23 cellular contexts compared by ENCODE assay signal in the genomic region with DNA sequence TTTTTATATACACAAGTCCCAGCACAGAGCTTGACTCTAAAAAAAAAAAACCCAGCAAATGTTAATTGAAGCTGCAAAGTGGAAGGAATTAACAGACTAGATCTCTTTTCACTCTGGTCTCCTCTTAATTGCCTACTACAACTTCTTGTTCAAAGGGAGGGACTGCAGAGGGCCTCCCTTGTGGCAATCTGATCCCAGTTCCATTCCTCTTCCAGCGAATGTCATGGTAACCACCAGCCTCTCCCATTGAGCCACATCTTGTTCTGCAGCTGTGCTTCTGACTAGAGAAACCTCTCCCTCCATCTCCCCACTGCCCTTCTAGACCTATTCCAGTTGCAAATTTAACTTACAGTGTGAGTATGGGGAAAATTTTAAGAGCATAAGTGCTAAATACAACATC. TPM values are rescaled to one million over a fixed set of nuclear protein-coding genes. Genes with fewer than 3 reads are reported as not detected.
A peak's percentile ranks its signal among the peaks of the same experiment; 100 is the strongest.
DNase-seq lines count a peak whose midpoint lies in the region; ATAC-seq, FAIRE-seq and TF ChIP-seq lines count a peak whose summit lies in the region.
"Had no signal": no experiment of that assay in that cellular context is flagged by ENCODE, and none has a peak within 500 bp of the region (broad histone marks: within the 10 kb centered on the region; RNA-seq: fewer than 3 reads in every experiment).

No MANE protein-coding gene starts in this region.

- no peaks in the 10 kb centered on the region for H3K9me3 ChIP-seq in T-helper 17 cell (ENCODE audit: control insufficient read depth, low read length, poor library complexity, severe bottlenecking)
- H3K9me3 ChIP-seq in keratinocyte (ENCODE audit: control insufficient read depth, low read depth, low read length): no peaks in the 10 kb centered on the region
- H3K9me3 ChIP-seq in hepatocyte (ENCODE audit: low read depth): no peaks in the 10 kb centered on the region
- no peaks in the 10 kb centered on the region for H3K9me3 ChIP-seq in uterus
- H3K9me3 ChIP-seq: BLaER1 treated with 17β-estradiol and CSF1 and Interleukin-3, amounts not matched to agents 10 nM and 100 nM; Peyer's patch had no signal

- peaks cover 13 to 15% of the 10 kb centered on the region in 2 experiments for H3K36me3 ChIP-seq in keratinocyte (ENCODE audit: control insufficient read depth in 2 of 2, extremely low read depth in 1 of 2, insufficient read depth in 2 of 2, low read length in 2 of 2)
- no peaks in the 10 kb centered on the region for H3K36me3 ChIP-seq in hepatocyte (replicated peaks; ENCODE audit: insufficient read depth, low read depth)
- no peaks in the 10 kb centered on the region for H3K36me3 ChIP-seq in uterus

- peaks cover 17% of the 10 kb centered on the region for H3K4me1 ChIP-seq in keratinocyte (ENCODE audit: control insufficient read depth, extremely low read depth, insufficient read depth, low read length)
- peaks cover 7% of the 10 kb centered on the region for H3K4me1 ChIP-seq in hepatocyte (ENCODE audit: insufficient read depth)
- H3K4me1 ChIP-seq in uterus: peaks cover 0 to 10% of the 10 kb centered on the region in 2 donors

- peaks cover 28% of the 10 kb centered on the region for H3K4me1 Mint-ChIP-seq in activated naive CD8-positive, alpha-beta T cell treated with anti-CD3 and anti-CD28 coated beads, Interleukin-2, amount 10 ng/mL, durations not matched to agents 7 days and 5 days
- peaks cover 28% of the 10 kb centered on the region for H3K4me1 Mint-ChIP-seq in activated naive CD8-positive, alpha-beta T cell treated with anti-CD3 and anti-CD28 coated beads, Interleukin-2, amount 50 U/mL, for 24 hours
- peaks cover 40% of the 10 kb centered on the region for H3K4me1 Mint-ChIP-seq in T-helper 17 cell

- no peak overlapping the region for H3K9ac ChIP-seq in keratinocyte (ENCODE audit: control insufficient read depth, extremely low read depth, insufficient read depth, low read length)

- H3K27ac ChIP-seq in keratinocyte (ENCODE audit: control insufficient read depth, insufficient read depth, low read length) (no peak overlapping the region), hepatocyte (no peak overlapping the region), uterus (no peak overlapping the region)
- H3K27ac ChIP-seq: BLaER1 treated with 17β-estradiol and CSF1 and Interleukin-3, amounts not matched to agents 10 nM and 100 nM; Peyer's patch had no signal

- DNase-seq in activated naive CD8-positive, alpha-beta T cell treated with anti-CD3 and anti-CD28 coated beads, Interleukin-2, amount 10 ng/mL, durations not matched to agents 7 days and 5 days: no peak
- no peak for DNase-seq in activated naive CD8-positive, alpha-beta T cell treated with anti-CD3 and anti-CD28 coated beads, Interleukin-2, amount 50 U/mL, for 24 hours
- DNase-seq in T-helper 17 cell (no peak), keratinocyte (ENCODE audit: low read depth, low spot score) (no peak), hepatocyte (ENCODE audit: low spot score) (no peak), uterus (no peak)
- DNase-seq: activated CD4-positive, CD25-positive, alpha-beta regulatory T cell treated with anti-CD3 and anti-CD28 coated beads, Interleukin-2, amount 50 U/mL, for 72 hours; activated CD8-positive, alpha-beta T cell treated with anti-CD3 and anti-CD28 coated beads for 36 hours; aorta; EL; HCEC 1CT; mammary epithelial cell; NCI-H1105 treated with DMSO at 0.1 percent for 48 hours; NCI-H2029 treated with DMSO at 0.1 percent for 48 hours; nucleus accumbens; SIG-M5; small intestine; stimulated activated CD4-positive, alpha-beta T cell treated with anti-CD3 and anti-CD28 coated beads, Interleukin-1b, Interleukin-23, amount 100 ng/mL, for 48 hours; SW 1271 had no signal

- 100% methylated on average over 1 of the region's 1 CpG for WGBS in hepatocyte (ENCODE audit: low lambda C conversion rate, missing lambda C conversion rate)

- no peak overlapping the region for H3K4me3 Mint-ChIP-seq in activated naive CD8-positive, alpha-beta T cell treated with anti-CD3 and anti-CD28 coated beads, Interleukin-2, amount 10 ng/mL, durations not matched to agents 7 days and 5 days
- H3K4me3 Mint-ChIP-seq in activated naive CD8-positive, alpha-beta T cell treated with anti-CD3 and anti-CD28 coated beads, Interleukin-2, amount 50 U/mL, for 24 hours: no peak overlapping the region
- H3K4me3 Mint-ChIP-seq in T-helper 17 cell: no peak overlapping the region
- H3K4me3 Mint-ChIP-seq: activated CD8-positive, alpha-beta T cell treated with anti-CD3 and anti-CD28 coated beads for 36 hours had no signal

- dilution Hi-C loops in keratinocyte (cut with MboI; ENCODE audit: extremely low pct_ligation_motif_present, low sequenced_read_pairs): no loop called here

- peaks cover 8% of the 10 kb centered on the region for H4K20me1 ChIP-seq in keratinocyte (ENCODE audit: control insufficient read depth, extremely low read depth, insufficient read depth, low read length)
- peaks cover 70% of the 10 kb centered on the region for H4K20me1 ChIP-seq in hepatocyte (ENCODE audit: insufficient read depth, poor library complexity, severe bottlenecking)

- no peaks in the 10 kb centered on the region for H3K27me3 ChIP-seq in keratinocyte (ENCODE audit: control insufficient read depth, extremely low read depth, insufficient read depth, low read length)
- H3K27me3 ChIP-seq in hepatocyte: no peaks in the 10 kb centered on the region
- H3K27me3 ChIP-seq in uterus: no peaks in the 10 kb centered on the region
- H3K27me3 ChIP-seq: BLaER1 treated with 17β-estradiol and CSF1 and Interleukin-3, amounts not matched to agents 10 nM and 100 nM; Peyer's patch had no signal

- ATAC-seq in activated naive CD8-positive, alpha-beta T cell treated with anti-CD3 and anti-CD28 coated beads, Interleukin-2, amount 10 ng/mL, durations not matched to agents 7 days and 5 days (ENCODE audit: low read depth): no peak
- ATAC-seq in activated naive CD8-positive, alpha-beta T cell treated with anti-CD3 and anti-CD28 coated beads, Interleukin-2, amount 50 U/mL, for 24 hours: no peak
- ATAC-seq in T-helper 17 cell (no peak), HG03097 (IDR thresholded peaks at IDR 0.05; ENCODE audit: low FRiP score, unreplicated experiment) (no peak)
- ATAC-seq: activated CD8-positive, alpha-beta T cell treated with anti-CD3 and anti-CD28 coated beads for 36 hours had no signal

- no peak overlapping the region for H3K4me3 ChIP-seq in keratinocyte (ENCODE audit: control insufficient read depth in 2 of 3, extremely low read depth in 1 of 3, insufficient read depth in 2 of 3, low read depth in 1 of 3, low read length in 3 of 3)
- H3K4me3 ChIP-seq in hepatocyte: no peak overlapping the region
- no peak overlapping the region for H3K4me3 ChIP-seq in uterus
- H3K4me3 ChIP-seq: BLaER1 treated with 17β-estradiol and CSF1 and Interleukin-3, amounts not matched to agents 10 nM and 100 nM; Peyer's patch had no signal

- no peak for TF ChIP-seq CTCF in keratinocyte (optimal IDR thresholded peaks at IDR 0.05 in 1 of 3, IDR thresholded peaks at IDR 0.05 in 1 of 3, conservative IDR thresholded peaks at IDR 0.05 in 1 of 3; ENCODE audit: extremely low read depth in 1 of 3, insufficient read depth in 2 of 3, low read length in 3 of 3)
- no peak for TF ChIP-seq CTCF in hepatocyte (IDR thresholded peaks at IDR 0.05; ENCODE audit: poor library complexity)
- TF ChIP-seq CTCF in uterus (IDR thresholded peaks at IDR 0.05): no peak

- intact Hi-C loops in uterus (cut with DNase I; ENCODE audit: low total_unique reads): no loop called here

- peak overlapping the region; percentile 12 for H3K4me2 ChIP-seq in keratinocyte (ENCODE audit: control insufficient read depth, extremely low read depth, insufficient read depth, low read depth, low read length)
- no peak overlapping the region for H3K4me2 ChIP-seq in hepatocyte
- H3K4me2 ChIP-seq: BLaER1 treated with 17β-estradiol and CSF1 and Interleukin-3, amounts not matched to agents 10 nM and 100 nM had no signal

- H3K27ac Mint-ChIP-seq in activated naive CD8-positive, alpha-beta T cell treated with anti-CD3 and anti-CD28 coated beads, Interleukin-2, amount 10 ng/mL, durations not matched to agents 7 days and 5 days: peak overlapping the region; percentile 50
- H3K27ac Mint-ChIP-seq in activated naive CD8-positive, alpha-beta T cell treated with anti-CD3 and anti-CD28 coated beads, Interleukin-2, amount 50 U/mL, for 24 hours: no peak overlapping the region
- H3K27ac Mint-ChIP-seq in T-helper 17 cell: peak overlapping the region; percentile 62
- H3K27ac Mint-ChIP-seq: activated CD8-positive, alpha-beta T cell treated with anti-CD3 and anti-CD28 coated beads for 36 hours had no signal

- no peaks in the 10 kb centered on the region for H3K9me2 ChIP-seq in hepatocyte (replicated peaks; ENCODE audit: insufficient read depth)

- H3K27me3 Mint-ChIP-seq in activated naive CD8-positive, alpha-beta T cell treated with anti-CD3 and anti-CD28 coated beads, Interleukin-2, amount 10 ng/mL, durations not matched to agents 7 days and 5 days: no peaks in the 10 kb centered on the region
- no peaks in the 10 kb centered on the region for H3K27me3 Mint-ChIP-seq in activated naive CD8-positive, alpha-beta T cell treated with anti-CD3 and anti-CD28 coated beads, Interleukin-2, amount 50 U/mL, for 24 hours
- H3K27me3 Mint-ChIP-seq in T-helper 17 cell: no peaks in the 10 kb centered on the region
- H3K27me3 Mint-ChIP-seq: activated CD8-positive, alpha-beta T cell treated with anti-CD3 and anti-CD28 coated beads for 36 hours had no signal

- H3K9me1 ChIP-seq in keratinocyte (ENCODE audit: control insufficient read depth, extremely low read depth, insufficient read depth, low read length): peaks cover 3% of the 10 kb centered on the region

- no peak for TF ChIP-seq POLR2A in uterus (IDR thresholded peaks at IDR 0.05)

- no peak for FAIRE-seq in keratinocyte (lab: Jason Lieb, UNC)
- FAIRE-seq: D721Med, small intestine had no signal

- POLR2A ChIA-PET in activated naive CD8-positive, alpha-beta T cell treated with anti-CD3 and anti-CD28 coated beads, Interleukin-2, amount 10 ng/mL, durations not matched to agents 7 days and 5 days (lab: Charles Lee): interaction anchor here (0.5 to 0.6 kb wide), 2 partner anchors 102 to 170 kb away, joined by 3 to 5 read pairs; no protein-coding TSS in a partner anchor

- H2AFZ ChIP-seq in keratinocyte (ENCODE audit: control insufficient read depth, low read length) (no peak overlapping the region), hepatocyte (no peak overlapping the region)

- H3K79me2 ChIP-seq in keratinocyte (ENCODE audit: control insufficient read depth, insufficient read depth, low read length) (peaks cover 62% of the 10 kb centered on the region), hepatocyte (peaks cover 99% of the 10 kb centered on the region)

- peaks cover 13% of the 10 kb centered on the region for H3K36me3 Mint-ChIP-seq in activated naive CD8-positive, alpha-beta T cell treated with anti-CD3 and anti-CD28 coated beads, Interleukin-2, amount 10 ng/mL, durations not matched to agents 7 days and 5 days
- H3K36me3 Mint-ChIP-seq in activated naive CD8-positive, alpha-beta T cell treated with anti-CD3 and anti-CD28 coated beads, Interleukin-2, amount 50 U/mL, for 24 hours (ENCODE audit: low read depth): peaks cover 48% of the 10 kb centered on the region
- peaks cover 14% of the 10 kb centered on the region for H3K36me3 Mint-ChIP-seq in T-helper 17 cell (ENCODE audit: low read depth)

- H3K9me3 Mint-ChIP-seq in activated naive CD8-positive, alpha-beta T cell treated with anti-CD3 and anti-CD28 coated beads, Interleukin-2, amount 10 ng/mL, durations not matched to agents 7 days and 5 days: no peaks in the 10 kb centered on the region
- no peaks in the 10 kb centered on the region for H3K9me3 Mint-ChIP-seq in activated naive CD8-positive, alpha-beta T cell treated with anti-CD3 and anti-CD28 coated beads, Interleukin-2, amount 50 U/mL, for 24 hours
- H3K9me3 Mint-ChIP-seq: activated CD8-positive, alpha-beta T cell treated with anti-CD3 and anti-CD28 coated beads for 36 hours had no signal

RNA-seq across cellular contexts. Expression of a gene that starts 5.9 kb away (rescaled TPM):
- 10 to 100 TPM; 81.4 to 87.1 TPM for total RNA-seq in activated naive CD8-positive, alpha-beta T cell treated with anti-CD3 and anti-CD28 coated beads, Interleukin-2, amount 10 ng/mL, durations not matched to agents 7 days and 5 days
- 100 to 1,000 TPM; 136 to 139 TPM for total RNA-seq in T-helper 17 cell
- 27.3 to 33.1 TPM (median 32.1 TPM) in 3 replicates for polyA plus RNA-seq in keratinocyte
- polyA plus RNA-seq in keratinocyte (2011; ENCODE audit: low read depth): 73.2 TPM
- polyA plus RNA-seq in keratinocyte (2011; cell fraction: cytosol; rRNA removed): 22.0 and 25.6 TPM in 2 replicates
- 90.1 and 96.3 TPM in 2 replicates for polyA plus RNA-seq in keratinocyte (2011; cell fraction: nucleus; rRNA removed)
- 25.9 and 45.9 TPM in 2 replicates for polyA plus RNA-seq in keratinocyte (2012; ENCODE audit: low replicate concordance)
- 51.3 to 115 TPM (median 60.7 TPM) in 3 replicates for polyA minus RNA-seq in keratinocyte
- 16.5 TPM for polyA minus RNA-seq in keratinocyte (2011; cell fraction: cytosol; rRNA and poly(A)+ RNA removed)
- 77.3 and 86.8 TPM in 2 replicates for polyA minus RNA-seq in keratinocyte (2011; cell fraction: nucleus; rRNA and poly(A)+ RNA removed)
- total RNA-seq in hepatocyte: 48.8 and 50.8 TPM in 2 replicates
- polyA plus RNA-seq in hepatocyte: 32.6 and 34.3 TPM in 2 replicates
- total RNA-seq in uterus: 10 to 100 TPM; 15.3 to 84.5 (median 47.5) TPM

RNA-seq across cellular contexts. Expression of a gene that starts 6.2 kb away (rescaled TPM):
- 10 to 100 TPM; 47.3 to 50.1 TPM for total RNA-seq in activated naive CD8-positive, alpha-beta T cell treated with anti-CD3 and anti-CD28 coated beads, Interleukin-2, amount 10 ng/mL, durations not matched to agents 7 days and 5 days
- total RNA-seq in T-helper 17 cell: 10 to 100 TPM; 31.5 to 38.5 TPM
- polyA plus RNA-seq in keratinocyte: 61.5 to 86.8 TPM (median 68.0 TPM) in 3 replicates
- 22.2 TPM for polyA plus RNA-seq in keratinocyte (2011; ENCODE audit: low read depth)
- 52.3 and 76.9 TPM in 2 replicates for polyA plus RNA-seq in keratinocyte (2011; cell fraction: cytosol; rRNA removed)
- polyA plus RNA-seq in keratinocyte (2011; cell fraction: nucleus; rRNA removed): 116 and 122 TPM in 2 replicates
- polyA plus RNA-seq in keratinocyte (2012; ENCODE audit: low replicate concordance): 51.2 and 60.4 TPM in 2 replicates
- polyA minus RNA-seq in keratinocyte: 33.7 to 60.5 TPM (median 46.5 TPM) in 3 replicates
- polyA minus RNA-seq in keratinocyte (2011; cell fraction: cytosol; rRNA and poly(A)+ RNA removed): 37.6 TPM
- 22.3 and 39.9 TPM in 2 replicates for polyA minus RNA-seq in keratinocyte (2011; cell fraction: nucleus; rRNA and poly(A)+ RNA removed)
- 77.4 and 78.6 TPM in 2 replicates for total RNA-seq in hepatocyte
- polyA plus RNA-seq in hepatocyte: 123 and 148 TPM in 2 replicates
- total RNA-seq in uterus: 10 to 100 TPM; 35.9 to 50.1 (median 43.3) TPM

RNA-seq across cellular contexts. Expression of a gene that starts 22.9 kb away (rescaled TPM):
- 100 to 1,000 TPM; 144 to 157 TPM for total RNA-seq in activated naive CD8-positive, alpha-beta T cell treated with anti-CD3 and anti-CD28 coated beads, Interleukin-2, amount 10 ng/mL, durations not matched to agents 7 days and 5 days
- total RNA-seq in T-helper 17 cell: 100 to 1,000 TPM; 136 to 153 TPM
- polyA plus RNA-seq in keratinocyte: 98.2 to 133 TPM (median 106 TPM) in 3 replicates
- 72.5 TPM for polyA plus RNA-seq in keratinocyte (2011; ENCODE audit: low read depth)
- polyA plus RNA-seq in keratinocyte (2011; cell fraction: cytosol; rRNA removed): 66.8 and 96.7 TPM in 2 replicates
- polyA plus RNA-seq in keratinocyte (2011; cell fraction: nucleus; rRNA removed): 193 and 219 TPM in 2 replicates
- polyA plus RNA-seq in keratinocyte (2012; ENCODE audit: low replicate concordance): 39.2 and 81.7 TPM in 2 replicates
- 519 to 760 TPM (median 534 TPM) in 3 replicates for polyA minus RNA-seq in keratinocyte
- polyA minus RNA-seq in keratinocyte (2011; cell fraction: cytosol; rRNA and poly(A)+ RNA removed): 106 TPM
- 298 and 354 TPM in 2 replicates for polyA minus RNA-seq in keratinocyte (2011; cell fraction: nucleus; rRNA and poly(A)+ RNA removed)
- total RNA-seq in hepatocyte: 74.1 and 82.4 TPM in 2 replicates
- 38.3 and 40.1 TPM in 2 replicates for polyA plus RNA-seq in hepatocyte
- total RNA-seq in uterus: 100 to 1,000 TPM in 1 of 4 donors, 10 to 100 TPM in 3; 35.0 to 126 (median 68.5) TPM

RNA-seq across cellular contexts. Expression of a gene that starts 43.8 kb away (rescaled TPM):
- 10 to 100 TPM; 12.0 to 12.1 TPM for total RNA-seq in activated naive CD8-positive, alpha-beta T cell treated with anti-CD3 and anti-CD28 coated beads, Interleukin-2, amount 10 ng/mL, durations not matched to agents 7 days and 5 days
- total RNA-seq in T-helper 17 cell (1 to 10 TPM; 4.8 to 6.3 TPM), hepatocyte (3.9 and 4.4 TPM in 2 replicates), uterus (1 to 10 TPM in 2 of 4 donors, not detected in 2; 2.6 to 3.6 TPM)
- polyA plus RNA-seq in keratinocyte (0.33 to 0.62 TPM (median 0.39 TPM) in 3 replicates), hepatocyte (1.1 and 1.8 TPM in 2 replicates)
- 0.72 TPM for polyA plus RNA-seq in keratinocyte (2011; ENCODE audit: low read depth)
- polyA plus RNA-seq in keratinocyte (2011; cell fraction: cytosol; rRNA removed): 0.06 and 0.11 TPM in 2 replicates
- 1.3 TPM in 2 replicates for polyA plus RNA-seq in keratinocyte (2011; cell fraction: nucleus; rRNA removed)
- polyA plus RNA-seq in keratinocyte (2012; ENCODE audit: low replicate concordance): 0.20 and 0.52 TPM in 2 replicates
- 0.23 to 0.38 TPM in 2 of 3 replicates, not detected in the other for polyA minus RNA-seq in keratinocyte
- polyA minus RNA-seq in keratinocyte (2011; cell fraction: cytosol; rRNA and poly(A)+ RNA removed): not detected
- polyA minus RNA-seq in keratinocyte (2011; cell fraction: nucleus; rRNA and poly(A)+ RNA removed): not detected in 2 replicates

RNA-seq across cellular contexts. Expression of a gene that starts 49.8 kb away (rescaled TPM):
- 1 to 10 TPM; 7.3 to 8.2 TPM for total RNA-seq in activated naive CD8-positive, alpha-beta T cell treated with anti-CD3 and anti-CD28 coated beads, Interleukin-2, amount 10 ng/mL, durations not matched to agents 7 days and 5 days
- total RNA-seq in T-helper 17 cell (10 to 100 TPM in 1 of 2 donors, 1 to 10 TPM in 1; 8.3 to 24.3 TPM), hepatocyte (160 and 184 TPM in 2 replicates), uterus (100 to 1,000 TPM; 113 to 411 (median 126) TPM)
- polyA plus RNA-seq in keratinocyte (115 to 180 TPM (median 134 TPM) in 3 replicates), hepatocyte (180 and 185 TPM in 2 replicates)
- 26.8 TPM for polyA plus RNA-seq in keratinocyte (2011; ENCODE audit: low read depth)
- polyA plus RNA-seq in keratinocyte (2011; cell fraction: cytosol; rRNA removed): 119 and 128 TPM in 2 replicates
- 105 TPM in 2 replicates for polyA plus RNA-seq in keratinocyte (2011; cell fraction: nucleus; rRNA removed)
- 41.3 and 114 TPM in 2 replicates for polyA plus RNA-seq in keratinocyte (2012; ENCODE audit: low replicate concordance)
- 125 to 177 TPM (median 135 TPM) in 3 replicates for polyA minus RNA-seq in keratinocyte
- polyA minus RNA-seq in keratinocyte (2011; cell fraction: cytosol; rRNA and poly(A)+ RNA removed): 104 TPM
- polyA minus RNA-seq in keratinocyte (2011; cell fraction: nucleus; rRNA and poly(A)+ RNA removed): 23.2 and 26.4 TPM in 2 replicates
